18 cellular contexts compared by ENCODE assay signal in the genomic region with DNA sequence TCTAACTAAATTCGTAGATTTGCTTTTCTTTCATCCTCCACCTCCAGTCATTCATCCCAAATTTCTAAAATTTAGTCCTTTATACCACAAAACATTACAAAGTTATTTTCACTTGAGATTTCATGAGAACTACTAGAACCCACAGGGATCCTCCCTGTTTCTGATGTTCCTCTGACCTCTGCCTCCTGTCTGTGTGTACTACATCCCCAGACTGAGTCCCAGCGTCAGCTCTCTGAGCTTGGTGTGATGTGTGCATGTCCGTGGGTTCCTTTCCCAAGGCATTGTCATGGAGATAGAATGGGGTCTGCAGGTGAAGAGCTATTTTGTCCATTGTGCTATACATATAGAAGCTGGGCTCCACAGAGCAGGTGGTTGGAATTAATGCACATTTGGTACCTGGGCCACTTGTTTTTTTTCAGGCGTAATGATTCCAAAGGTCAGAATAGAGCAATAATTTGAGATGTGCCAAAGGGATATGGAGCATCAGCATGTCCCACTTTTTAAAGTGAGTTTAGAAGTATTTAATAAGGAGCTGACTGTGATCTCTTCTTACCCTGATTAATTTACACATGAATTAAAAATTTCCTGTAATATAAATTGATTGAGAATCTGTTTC.
DNase-seq lines count a peak whose midpoint lies in the region; ATAC-seq and TF ChIP-seq lines count a peak whose summit lies in the region.
"Had no signal": no experiment of that assay in that cellular context is flagged by ENCODE, and none has a peak within 500 bp of the region (broad histone marks: within the 10 kb centered on the region; RNA-seq: fewer than 3 reads in every experiment).

No MANE protein-coding gene starts in this region.

- H3K27ac ChIP-seq in neural cell (ENCODE audit: low read length), result no peak overlapping the region
- H3K27ac ChIP-seq in esophagus muscularis mucosa (replicated peaks in 1 of 4), result no peak overlapping the region
- H3K27ac ChIP-seq: HL-60, lower lobe of right lung, parathyroid adenoma had no signal

- peak; percentile 14 for TF ChIP-seq RAD21 in neural cell (conservative IDR thresholded peaks at IDR 0.05)

- no peak overlapping the region for H2AFZ ChIP-seq in neural cell (ENCODE audit: low read depth, low read length)
- H2AFZ ChIP-seq: parathyroid adenoma had no signal

- TF ChIP-seq EP300 in neural cell (conservative IDR thresholded peaks at IDR 0.05; ENCODE audit: poor library complexity, severe bottlenecking) (no peak), esophagus muscularis mucosa (IDR thresholded peaks at IDR 0.05) (no peak)

- no peak for ATAC-seq in HG02970 (IDR thresholded peaks at IDR 0.05; ENCODE audit: low FRiP score, unreplicated experiment)
- ATAC-seq: lower lobe of right lung; naive thymus-derived CD4-positive, alpha-beta T cell; Panc1 had no signal

- no peak overlapping the region for H3K4me2 ChIP-seq in neural cell (ENCODE audit: low read length)

- H3K36me3 ChIP-seq in neural cell (ENCODE audit: insufficient read depth, low read length) (no peaks in the 10 kb centered on the region), esophagus muscularis mucosa (no peaks in the 10 kb centered on the region)
- H3K36me3 ChIP-seq: lower lobe of right lung had no signal

- H3K4me3 ChIP-seq in fibroblast of villous mesenchyme (ENCODE audit: low read depth, low read length) (no peak overlapping the region), neural cell (ENCODE audit: low read length) (no peak overlapping the region), esophagus muscularis mucosa (no peak overlapping the region)
- H3K4me3 ChIP-seq: lower lobe of right lung had no signal

- H3K4me1 ChIP-seq in esophagus muscularis mucosa, result no peaks in the 10 kb centered on the region
- H3K4me1 ChIP-seq: lower lobe of right lung had no signal

- peak; percentile 5 for TF ChIP-seq CTCF in GM10266 (IDR thresholded peaks at IDR 0.05; ENCODE audit: control insufficient read depth, insufficient read depth, low read depth, missing control alignments)
- peak; percentile 16 for TF ChIP-seq CTCF in fibroblast of villous mesenchyme (IDR thresholded peaks at IDR 0.05; ENCODE audit: insufficient read depth, low read depth, low read length)
- TF ChIP-seq CTCF in neural cell (IDR thresholded peaks at IDR 0.05; ENCODE audit: poor library complexity, severe bottlenecking), result no peak
- TF ChIP-seq CTCF in esophagus muscularis mucosa (IDR thresholded peaks at IDR 0.05), result no peak

- TF ChIP-seq POLR2A in esophagus muscularis mucosa (IDR thresholded peaks at IDR 0.05; ENCODE audit: low read depth), result no peak

- H4K20me1 ChIP-seq in neural cell (ENCODE audit: insufficient read depth), result no peaks in the 10 kb centered on the region

- H3K9me3 ChIP-seq in neural cell (ENCODE audit: low read length), result no peaks in the 10 kb centered on the region
- H3K9me3 ChIP-seq in esophagus muscularis mucosa, result no peaks in the 10 kb centered on the region
- H3K9me3 ChIP-seq: lower lobe of right lung had no signal

- no peaks in the 10 kb centered on the region for H3K79me2 ChIP-seq in neural cell (replicated peaks; ENCODE audit: insufficient read depth, low read length)
- H3K79me2 ChIP-seq: parathyroid adenoma had no signal

- H3K27me3 ChIP-seq in neural cell (ENCODE audit: insufficient read depth, low read depth, low read length) (no peaks in the 10 kb centered on the region), esophagus muscularis mucosa (no peaks in the 10 kb centered on the region)

- H3K9ac ChIP-seq in neural cell (ENCODE audit: low read length), result no peak overlapping the region
- H3K9ac ChIP-seq: parathyroid adenoma had no signal

- DNase-seq in GM10266 (ENCODE audit: extremely low spot score) (no peak), NCI-H146 (lab: John Stamatoyannopoulos, UW) (peak; percentile 81), fibroblast of villous mesenchyme (ENCODE audit: low read depth) (no peak), esophagus muscularis mucosa (ENCODE audit: extremely low spot score) (no peak)
- DNase-seq in activated T-cell treated with anti-CD3 and anti-CD28 coated beads, Interleukin-2, amount 50 U/mL, for 48 hours, result no peak
- DNase-seq: activated CD4-positive, alpha-beta T cell treated with anti-CD3 and anti-CD28 coated beads for 1 hour; Calu3; cortex of kidney; GDM1; lower lobe of right lung; naive thymus-derived CD4-positive, alpha-beta T cell; NCI-H2029; NCI-H510A treated with DMSO at 0.1 percent for 48 hours had no signal

- H3K9me2 ChIP-seq in neural cell (ENCODE audit: insufficient read depth, low read length), result no peaks in the 10 kb centered on the region

- H3F3A ChIP-seq in neural cell (ENCODE audit: insufficient read depth, low read length, poor library complexity, severe bottlenecking), result no peaks in the 10 kb centered on the region

- intact Hi-C loops in esophagus muscularis mucosa (cut with DNase I), result no loop called here

- 98% methylated on average over 4 of the region's 4 CpGs for WGBS in esophagus muscularis mucosa

TF ChIP-seq in neural cell, 6 proteins besides CTCF, POLR2A, EP300 and RAD21:
- TF ChIP-seq SMC3 (conservative IDR thresholded peaks at IDR 0.05; ENCODE audit: poor library complexity) (no peak), EZH2 (IDR thresholded peaks at IDR 0.05; ENCODE audit: borderline replicate concordance, insufficient read depth, low read length, poor library complexity, severe bottlenecking) (no peak), MXI1 (conservative IDR thresholded peaks at IDR 0.05; ENCODE audit: poor library complexity, severe bottlenecking) (no peak), TAF1 (IDR thresholded peaks at IDR 0.05; ENCODE audit: low read depth) (no peak), POLR2AphosphoS5 (IDR thresholded peaks at IDR 0.05) (no peak)
- TF ChIP-seq, protein P1, sequence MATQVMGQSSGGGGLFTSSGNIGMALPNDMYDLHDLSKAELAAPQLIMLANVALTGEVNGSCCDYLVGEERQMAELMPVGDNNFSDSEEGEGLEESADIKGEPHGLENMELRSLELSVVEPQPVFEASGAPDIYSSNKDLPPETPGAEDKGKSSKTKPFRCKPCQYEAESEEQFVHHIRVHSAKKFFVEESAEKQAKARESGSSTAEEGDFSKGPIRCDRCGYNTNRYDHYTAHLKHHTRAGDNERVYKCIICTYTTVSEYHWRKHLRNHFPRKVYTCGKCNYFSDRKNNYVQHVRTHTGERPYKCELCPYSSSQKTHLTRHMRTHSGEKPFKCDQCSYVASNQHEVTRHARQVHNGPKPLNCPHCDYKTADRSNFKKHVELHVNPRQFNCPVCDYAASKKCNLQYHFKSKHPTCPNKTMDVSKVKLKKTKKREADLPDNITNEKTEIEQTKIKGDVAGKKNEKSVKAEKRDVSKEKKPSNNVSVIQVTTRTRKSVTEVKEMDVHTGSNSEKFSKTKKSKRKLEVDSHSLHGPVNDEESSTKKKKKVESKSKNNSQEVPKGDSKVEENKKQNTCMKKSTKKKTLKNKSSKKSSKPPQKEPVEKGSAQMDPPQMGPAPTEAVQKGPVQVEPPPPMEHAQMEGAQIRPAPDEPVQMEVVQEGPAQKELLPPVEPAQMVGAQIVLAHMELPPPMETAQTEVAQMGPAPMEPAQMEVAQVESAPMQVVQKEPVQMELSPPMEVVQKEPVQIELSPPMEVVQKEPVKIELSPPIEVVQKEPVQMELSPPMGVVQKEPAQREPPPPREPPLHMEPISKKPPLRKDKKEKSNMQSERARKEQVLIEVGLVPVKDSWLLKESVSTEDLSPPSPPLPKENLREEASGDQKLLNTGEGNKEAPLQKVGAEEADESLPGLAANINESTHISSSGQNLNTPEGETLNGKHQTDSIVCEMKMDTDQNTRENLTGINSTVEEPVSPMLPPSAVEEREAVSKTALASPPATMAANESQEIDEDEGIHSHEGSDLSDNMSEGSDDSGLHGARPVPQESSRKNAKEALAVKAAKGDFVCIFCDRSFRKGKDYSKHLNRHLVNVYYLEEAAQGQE (IDR thresholded peaks at IDR 0.05; ENCODE audit: borderline replicate concordance), result no peak

Comparison
In these comparisons a context has a peak if more than half of its experiments do, and no peak if none do; other contexts are left out.
1. CTCF ChIP-seq: peak in GM10266 (single experiment) and fibroblast of villous mesenchyme (single experiment); none in neural cell (single experiment) and esophagus muscularis mucosa (0 of 3).